ENCODE assay signal across 16 cellular contexts in genomic region chr14:92440345-92441003, GRCh38.
A peak's percentile ranks its signal among the peaks of the same experiment; 100 is the strongest.
DNase-seq lines count a peak whose midpoint lies in the region; ATAC-seq, FAIRE-seq and TF ChIP-seq lines count a peak whose summit lies in the region.
"Had no signal": no experiment of that assay in that cellular context is flagged by ENCODE, and none has a peak within 500 bp of the region (broad histone marks: within the 10 kb centered on the region; RNA-seq: fewer than 3 reads in every experiment).

No MANE protein-coding gene starts in this region.

- TF ChIP-seq EP300 in A549 (IDR thresholded peaks at IDR 0.05) = no peak

- H3K36me3 Mint-ChIP-seq in activated B cell treated with CpG ODN at 0.5 μM for 24 hours (ENCODE audit: low read depth) = no peaks in the 10 kb centered on the region
- no peaks in the 10 kb centered on the region for H3K36me3 Mint-ChIP-seq in natural killer cell treated with Interleukin-12 subunit alpha and Interleukin-12 subunit beta and Interleukin-15 and Interleukin-18, amount 100 ng/mL, for 72 hours
- no peaks in the 10 kb centered on the region for H3K36me3 Mint-ChIP-seq in activated T-cell treated with anti-CD3 and anti-CD28 coated beads, Interleukin-2, amount 50 U/mL, for 4 hours (ENCODE audit: insufficient read depth)
- H3K36me3 Mint-ChIP-seq: CD8-positive, alpha-beta T cell had no signal

- no peaks in the 10 kb centered on the region for H3K79me2 ChIP-seq in Karpas-422 (ENCODE audit: low read length)

- ATAC-seq in A549 (peak in 1 of 2 experiments; percentile 23; a peak in 1 of 6 replicates), activated B cell treated with CpG ODN at 0.5 μM for 24 hours (ENCODE audit: low read depth) (no peak), heart right ventricle (no peak)
- no peak for ATAC-seq in natural killer cell treated with Interleukin-12 subunit alpha and Interleukin-12 subunit beta and Interleukin-15 and Interleukin-18, amount 100 ng/mL, for 72 hours
- ATAC-seq in activated T-cell treated with anti-CD3 and anti-CD28 coated beads, Interleukin-2, amount 50 U/mL, for 4 hours = no peak
- ATAC-seq: CD8-positive, alpha-beta T cell had no signal

- H3K4me1 ChIP-seq in A549 (no peaks in the 10 kb centered on the region), heart right ventricle (peaks cover 0 to 12% (median 9%) of the 10 kb centered on the region in 9 donors), Karpas-422 (ENCODE audit: low read length) (peaks cover 5% of the 10 kb centered on the region)
- peaks cover 16 to 38% (median 28%) of the 10 kb centered on the region in 10 experiments for H3K4me1 ChIP-seq in BLaER1 treated with 17β-estradiol and CSF1 and Interleukin-3, amounts not matched to agents 10 nM and 100 nM
- H3K4me1 ChIP-seq: HAP-1, SJSA1 had no signal

- no peak overlapping the region for H3K27ac ChIP-seq in A549
- no peak overlapping the region for H3K27ac ChIP-seq in BLaER1 treated with 17β-estradiol and CSF1 and Interleukin-3, amounts not matched to agents 10 nM and 100 nM
- H3K27ac ChIP-seq in heart right ventricle = no peak overlapping the region
- no peak overlapping the region for H3K27ac ChIP-seq in Karpas-422 (ENCODE audit: low read length)
- H3K27ac ChIP-seq: GM23248, SJSA1 had no signal

- no peaks in the 10 kb centered on the region for H3K36me3 ChIP-seq in BLaER1 treated with 17β-estradiol and CSF1 and Interleukin-3, amounts not matched to agents 10 nM and 100 nM
- H3K36me3 ChIP-seq in heart right ventricle = no peaks in the 10 kb centered on the region
- H3K36me3 ChIP-seq in Karpas-422 (ENCODE audit: insufficient read depth, low read length) = no peaks in the 10 kb centered on the region
- H3K36me3 ChIP-seq: HAP-1, SJSA1 had no signal

- H2AFZ ChIP-seq in Karpas-422 (ENCODE audit: low read length) = no peak overlapping the region
- H2AFZ ChIP-seq: GM23248 had no signal

- peaks cover 44% of the 10 kb centered on the region for H3K4me1 Mint-ChIP-seq in activated B cell treated with CpG ODN at 0.5 μM for 24 hours
- H3K4me1 Mint-ChIP-seq in natural killer cell treated with Interleukin-12 subunit alpha and Interleukin-12 subunit beta and Interleukin-15 and Interleukin-18, amount 100 ng/mL, for 72 hours (ENCODE audit: low read depth in 2 of 2) = peaks cover 28 to 34% of the 10 kb centered on the region in 2 donors
- peaks cover 9% of the 10 kb centered on the region for H3K4me1 Mint-ChIP-seq in activated T-cell treated with anti-CD3 and anti-CD28 coated beads, Interleukin-2, amount 50 U/mL, for 4 hours (ENCODE audit: low read depth)

- no peak for FAIRE-seq in A549 (lab: Jason Lieb, UNC)
- FAIRE-seq: GM12891 had no signal

- H3K4me2 ChIP-seq in A549 (no peak overlapping the region), Karpas-422 (ENCODE audit: low read depth, low read length, poor library complexity, severe bottlenecking) (no peak overlapping the region)
- H3K4me2 ChIP-seq in BLaER1 treated with 17β-estradiol and CSF1 and Interleukin-3, amounts not matched to agents 10 nM and 100 nM = peak overlapping the region in 10 of 11 experiments; percentile 7 to 52 (median 33); a peak in 10 of 22 replicates

- CTCF ChIA-PET in A549 (lab: Yijun Ruan, JAX) (no interaction called here), activated B cell treated with CpG ODN at 0.5 μM for 24 hours (lab: Charles Lee) (interaction anchor here (0.9 kb wide), 1 partner anchor 334 kb away, joined by 3 read pairs; the partner anchor contains the start of gene ATXN3)

- TF ChIP-seq RAD21 in A549 (conservative IDR thresholded peaks at IDR 0.05 in 1 of 2, IDR thresholded peaks at IDR 0.05 in 1 of 2) = no peak

- no peaks in the 10 kb centered on the region for H4K20me1 ChIP-seq in BLaER1 treated with 17β-estradiol and CSF1 and Interleukin-3, amounts not matched to agents 10 nM and 100 nM
- no peaks in the 10 kb centered on the region for H4K20me1 ChIP-seq in Karpas-422 (ENCODE audit: insufficient read depth, low read depth, low read length)

- 86% methylated on average over 7 of the region's 7 CpGs for WGBS in A549 (ENCODE audit: missing lambda C conversion rate)
- 78 to 82% methylated on average over 7 of the region's 7 CpGs for WGBS in heart right ventricle, 2 donors

- H3K4me3 ChIP-seq in A549 = no peak overlapping the region
- H3K4me3 ChIP-seq in BLaER1 treated with 17β-estradiol and CSF1 and Interleukin-3, amounts not matched to agents 10 nM and 100 nM = no peak overlapping the region
- H3K4me3 ChIP-seq in heart right ventricle = no peak overlapping the region
- H3K4me3 ChIP-seq in Karpas-422 (ENCODE audit: low read length) = no peak overlapping the region
- H3K4me3 ChIP-seq: GM23248, HAP-1, SJSA1 had no signal

- no peak overlapping the region for H3K9ac ChIP-seq in BLaER1 treated with 17β-estradiol and CSF1 and Interleukin-3, amounts not matched to agents 10 nM and 100 nM
- no peak overlapping the region for H3K9ac ChIP-seq in Karpas-422 (ENCODE audit: low read length)
- H3K9ac ChIP-seq: GM23248 had no signal

- DNase-seq in A549 (ENCODE audit: low read depth in 1 of 2, low spot score in 1 of 2) = no peak
- DNase-seq in activated B cell treated with CpG ODN at 0.5 μM for 24 hours = no peak
- DNase-seq in natural killer cell treated with Interleukin-12 subunit alpha and Interleukin-12 subunit beta and Interleukin-15 and Interleukin-18, amount 100 ng/mL, for 72 hours (ENCODE audit: low spot score) = no peak
- DNase-seq in heart right ventricle = no peak
- DNase-seq in Karpas-422 = no peak
- no peak for DNase-seq in activated T-cell treated with anti-CD3 and anti-CD28 coated beads, Interleukin-2, amount 50 U/mL, for 4 hours
- DNase-seq: CD8-positive, alpha-beta T cell; GM23248; Kasumi-1; NCI-H1417 treated with DMSO at 0.1 percent for 48 hours; NCI-H187; NCI-H82 had no signal

- no peaks in the 10 kb centered on the region for H3K27me3 ChIP-seq in BLaER1 treated with 17β-estradiol and CSF1 and Interleukin-3, amounts not matched to agents 10 nM and 100 nM
- H3K27me3 ChIP-seq in heart right ventricle = peaks cover 0 to 3% (median 0%) of the 10 kb centered on the region in 7 donors
- peaks cover 3% of the 10 kb centered on the region; the same call in 1 of the 2 replicates for H3K27me3 ChIP-seq in Karpas-422 (ENCODE audit: low read length)
- H3K27me3 ChIP-seq: SJSA1 had no signal

- H3K27ac Mint-ChIP-seq in activated B cell treated with CpG ODN at 0.5 μM for 24 hours = peak overlapping the region; percentile 21
- peak overlapping the region in 1 of 2 donors; percentile 68 for H3K27ac Mint-ChIP-seq in natural killer cell treated with Interleukin-12 subunit alpha and Interleukin-12 subunit beta and Interleukin-15 and Interleukin-18, amount 100 ng/mL, for 72 hours
- H3K27ac Mint-ChIP-seq: CD8-positive, alpha-beta T cell had no signal

- no peak overlapping the region for H3K4me3 Mint-ChIP-seq in activated B cell treated with CpG ODN at 0.5 μM for 24 hours
- H3K4me3 Mint-ChIP-seq in natural killer cell treated with Interleukin-12 subunit alpha and Interleukin-12 subunit beta and Interleukin-15 and Interleukin-18, amount 100 ng/mL, for 72 hours = peak overlapping the region; percentile 22
- no peak overlapping the region for H3K4me3 Mint-ChIP-seq in activated T-cell treated with anti-CD3 and anti-CD28 coated beads, Interleukin-2, amount 50 U/mL, for 4 hours
- H3K4me3 Mint-ChIP-seq: CD8-positive, alpha-beta T cell had no signal

- TF ChIP-seq CTCF in A549 (IDR thresholded peaks at IDR 0.05) (no peak), activated B cell treated with CpG ODN at 0.5 μM for 24 hours (IDR thresholded peaks at IDR 0.05) (no peak), heart right ventricle (IDR thresholded peaks at IDR 0.05) (no peak)

- H3K9me2 ChIP-seq in Karpas-422 (replicated peaks; ENCODE audit: insufficient read depth, low read length) = no peaks in the 10 kb centered on the region

- no peaks in the 10 kb centered on the region for H3K27me3 Mint-ChIP-seq in activated B cell treated with CpG ODN at 0.5 μM for 24 hours
- peaks cover 0 to 7% of the 10 kb centered on the region in 2 donors for H3K27me3 Mint-ChIP-seq in natural killer cell treated with Interleukin-12 subunit alpha and Interleukin-12 subunit beta and Interleukin-15 and Interleukin-18, amount 100 ng/mL, for 72 hours
- H3K27me3 Mint-ChIP-seq in activated T-cell treated with anti-CD3 and anti-CD28 coated beads, Interleukin-2, amount 50 U/mL, for 4 hours (ENCODE audit: low read depth) = no peaks in the 10 kb centered on the region

- intact Hi-C loops in activated B cell treated with CpG ODN at 0.5 μM for 24 hours (cut with micrococcal nuclease) = no loop called here
- intact Hi-C loops in heart right ventricle (cut with DNase I) = no loop called here

- no peak for TF ChIP-seq POLR2A in A549 (IDR thresholded peaks at IDR 0.05; ENCODE audit: low read length)

- H3K9me3 ChIP-seq in A549 = no peaks in the 10 kb centered on the region
- H3K9me3 ChIP-seq in BLaER1 treated with 17β-estradiol and CSF1 and Interleukin-3, amounts not matched to agents 10 nM and 100 nM (replicated peaks in 1 of 11) = peaks cover 0 to 7% (median 2%) of the 10 kb centered on the region in 11 experiments; a peak in 15 of 22 replicates
- H3K9me3 ChIP-seq in heart right ventricle = peaks cover 0 to 6% (median 0%) of the 10 kb centered on the region in 11 donors
- no peaks in the 10 kb centered on the region for H3K9me3 ChIP-seq in Karpas-422 (ENCODE audit: low read length)
- H3K9me3 ChIP-seq: HAP-1, SJSA1 had no signal

- POLR2A ChIA-PET in A549 (lab: Yijun Ruan, JAX) (no interaction called here), activated B cell treated with CpG ODN at 0.5 μM for 24 hours (lab: Charles Lee) (interaction anchor here (0.5 to 0.9 kb wide), 2 partner anchors 16 to 40 kb away, joined by 5 read pairs; no protein-coding TSS in a partner anchor)

- H3K9me3 Mint-ChIP-seq in activated B cell treated with CpG ODN at 0.5 μM for 24 hours = peaks cover 3% of the 10 kb centered on the region
- H3K9me3 Mint-ChIP-seq in natural killer cell treated with Interleukin-12 subunit alpha and Interleukin-12 subunit beta and Interleukin-15 and Interleukin-18, amount 100 ng/mL, for 72 hours = no peaks in the 10 kb centered on the region
- no peaks in the 10 kb centered on the region for H3K9me3 Mint-ChIP-seq in activated T-cell treated with anti-CD3 and anti-CD28 coated beads, Interleukin-2, amount 50 U/mL, for 4 hours

TF ChIP-seq in A549, 52 proteins besides CTCF, POLR2A, EP300 and RAD21:
- no peak for TF ChIP-seq GATA3 (IDR thresholded peaks at IDR 0.05; ENCODE audit: borderline replicate concordance)
- TF ChIP-seq NPAS2 (CRISPR knock-in tag; IDR thresholded peaks at IDR 0.05; ENCODE audit: borderline replicate concordance) = no peak
- TF ChIP-seq RFX5 (IDR thresholded peaks at IDR 0.05) = no peak
- no peak for TF ChIP-seq PHF8 (IDR thresholded peaks at IDR 0.05; ENCODE audit: borderline replicate concordance, low read depth)
- TF ChIP-seq ZFP36 (IDR thresholded peaks at IDR 0.05; ENCODE audit: borderline replicate concordance, partially characterized antibody) = peak; percentile 92
- no peak for TF ChIP-seq FOSB (CRISPR knock-in tag; IDR thresholded peaks at IDR 0.05)
- no peak for TF ChIP-seq EHMT2 (IDR thresholded peaks at IDR 0.05; ENCODE audit: low read depth)
TF ChIP-seq in A549: peak in this region for 1.

Comparison
In these comparisons a context has a peak if more than half of its experiments do, and no peak if none do; other contexts are left out.
1. H3K4me2 ChIP-seq: peak in BLaER1 treated with 17β-estradiol and CSF1 and Interleukin-3, amounts not matched to agents 10 nM and 100 nM (10 of 11); none in A549 (single experiment) and Karpas-422 (single experiment).